8 cellular contexts compared by ENCODE assay signal in the genomic region with DNA sequence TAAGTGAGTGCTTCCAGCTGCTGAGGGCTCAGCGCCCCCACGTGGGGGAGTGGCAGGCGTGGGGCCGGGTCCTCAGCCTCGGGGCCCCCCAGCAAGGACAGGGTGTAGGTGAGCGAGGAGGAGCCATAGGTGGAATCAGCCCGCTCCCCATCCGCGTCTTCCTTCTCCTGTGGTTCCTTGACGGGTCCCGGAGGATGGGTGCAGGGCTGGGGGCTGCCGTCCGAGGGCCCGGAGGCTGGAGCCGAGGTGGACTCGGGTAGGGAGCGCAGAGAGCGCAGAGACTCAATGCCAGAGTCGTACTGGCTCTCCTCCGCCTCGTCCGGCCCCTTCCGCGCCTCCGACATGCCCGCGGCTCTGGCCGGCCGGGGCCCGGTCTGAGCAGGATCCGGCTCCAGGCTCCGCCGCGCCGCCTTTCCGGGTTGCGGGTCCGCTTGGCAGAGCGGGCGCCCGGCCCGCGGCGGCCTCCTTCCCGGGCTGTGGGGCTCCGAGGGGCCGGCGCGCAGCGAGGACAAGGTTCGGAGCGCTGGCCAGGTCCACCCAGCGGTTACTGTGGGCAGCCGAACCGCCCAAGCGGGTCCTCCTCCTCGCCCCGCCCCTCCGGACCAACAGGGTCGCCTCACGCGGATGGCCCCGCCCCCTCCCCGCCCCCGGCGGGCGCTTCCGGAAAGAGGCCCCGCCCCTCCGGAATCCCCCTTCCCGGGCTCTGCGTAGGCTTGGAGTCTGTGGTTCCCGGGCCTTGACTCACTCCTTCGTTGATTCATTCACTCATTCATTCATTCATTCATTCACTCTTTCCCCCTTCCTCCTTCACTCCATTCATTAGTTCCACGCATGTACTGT. TPM values are rescaled to one million over a fixed set of nuclear protein-coding genes. Genes with fewer than 3 reads are reported as not detected.
DNase-seq lines count a peak whose midpoint lies in the region; ATAC-seq and TF ChIP-seq lines count a peak whose summit lies in the region.

A gene with protein sequence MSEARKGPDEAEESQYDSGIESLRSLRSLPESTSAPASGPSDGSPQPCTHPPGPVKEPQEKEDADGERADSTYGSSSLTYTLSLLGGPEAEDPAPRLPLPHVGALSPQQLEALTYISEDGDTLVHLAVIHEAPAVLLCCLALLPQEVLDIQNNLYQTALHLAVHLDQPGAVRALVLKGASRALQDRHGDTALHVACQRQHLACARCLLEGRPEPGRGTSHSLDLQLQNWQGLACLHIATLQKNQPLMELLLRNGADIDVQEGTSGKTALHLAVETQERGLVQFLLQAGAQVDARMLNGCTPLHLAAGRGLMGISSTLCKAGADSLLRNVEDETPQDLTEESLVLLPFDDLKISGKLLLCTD (minus strand): TSS at position 549 of the 840 bp plus-strand sequence. CDS start 205 bp downstream, at position 344.

- no peaks in the 10 kb centered on the region for H3F3A ChIP-seq in neural cell (ENCODE audit: insufficient read depth, low read length, poor library complexity, severe bottlenecking)

- peak within 1 kb of the TSS; percentile 48 for H2AFZ ChIP-seq in neural cell (ENCODE audit: low read depth, low read length)

- peak; percentile 70 for TF ChIP-seq RAD21 in neural cell (conservative IDR thresholded peaks at IDR 0.05)

- H3K9me3 ChIP-seq in neural cell (ENCODE audit: low read length): no peaks in the 10 kb centered on the region
- H3K9me3 ChIP-seq in stomach: no peaks in the 10 kb centered on the region

- peak within 1 kb of the TSS; percentile 95 for H3K4me2 ChIP-seq in neural cell (ENCODE audit: low read length)

- peak within 1 kb of the TSS; percentile 96 for H3K4me3 ChIP-seq in neural cell (ENCODE audit: low read length)
- peak within 1 kb of the TSS; percentile 63 to 87 (median 76) for H3K4me3 ChIP-seq in stomach

- peaks cover 36 to 45% (median 40%) of the 10 kb centered on the region in 4 donors for H3K4me1 ChIP-seq in stomach

- peak; percentile 47 for TF ChIP-seq EP300 in neural cell (conservative IDR thresholded peaks at IDR 0.05; ENCODE audit: poor library complexity, severe bottlenecking)
- TF ChIP-seq EP300 in stomach (IDR thresholded peaks at IDR 0.05): no peak

- TF ChIP-seq POLR2A in stomach (IDR thresholded peaks at IDR 0.05): no peak

- H3K27ac ChIP-seq in neural cell (ENCODE audit: low read length) (peak within 1 kb of the TSS; percentile 69), stomach (peak within 1 kb of the TSS; percentile 73 to 90 (median 87))

- H3K27me3 ChIP-seq in neural cell (ENCODE audit: insufficient read depth, low read depth, low read length): no peaks in the 10 kb centered on the region
- peaks cover 1 to 24% (median 17%) of the 10 kb centered on the region in 3 donors for H3K27me3 ChIP-seq in stomach

- peak; percentile 29 for ATAC-seq in GM21786 (IDR thresholded peaks at IDR 0.05; ENCODE audit: unreplicated experiment)

- TF ChIP-seq CTCF in neural cell (IDR thresholded peaks at IDR 0.05; ENCODE audit: poor library complexity, severe bottlenecking) (peak; percentile 79), stomach (IDR thresholded peaks at IDR 0.05) (peak in 1 of 7 experiments; percentile 19)

- intact Hi-C loops in stomach (cut with DNase I; ENCODE audit: low total_unique reads): no loop called here

- 0 to 2% (median 1%) methylated on average over 21 to 75 of the region's 75 CpGs for WGBS in stomach, 5 donors

- peaks cover 14% of the 10 kb centered on the region for H3K79me2 ChIP-seq in neural cell (replicated peaks; ENCODE audit: insufficient read depth, low read length)

- no peaks in the 10 kb centered on the region for H3K9me2 ChIP-seq in neural cell (ENCODE audit: insufficient read depth, low read length)

- H3K36me3 ChIP-seq in neural cell (ENCODE audit: insufficient read depth, low read length) (no peaks in the 10 kb centered on the region), stomach (peaks cover 2 to 19% (median 8%) of the 10 kb centered on the region in 4 donors)

- peak within 1 kb of the TSS; percentile 79 for H3K9ac ChIP-seq in neural cell (ENCODE audit: low read length)

- DNase-seq in DMS53 (lab: John Stamatoyannopoulos, UW): peak; percentile 95
- DNase-seq in LoVo (ENCODE audit: low spot score): peak; percentile 83
- DNase-seq in SHP77 (lab: John Stamatoyannopoulos, UW): peak; percentile 85 to 86
- DNase-seq in activated effector memory CD4-positive, alpha-beta T cell treated with anti-CD3 and anti-CD28 coated beads, Interleukin-2, amount 50 U/mL, for 16 hours: peak; percentile 99
- DNase-seq in fibroblast of the conjunctiva (ENCODE audit: low read depth): peak; percentile 84
- DNase-seq in stomach: peak; percentile 97

- H4K20me1 ChIP-seq in neural cell (ENCODE audit: insufficient read depth): peaks cover 4% of the 10 kb centered on the region

TF ChIP-seq in neural cell, 6 proteins besides CTCF, POLR2A, EP300 and RAD21:
- TF ChIP-seq SMC3 (conservative IDR thresholded peaks at IDR 0.05; ENCODE audit: poor library complexity) (peak; percentile 72), POLR2AphosphoS5 (IDR thresholded peaks at IDR 0.05) (peak; percentile 58), MXI1 (conservative IDR thresholded peaks at IDR 0.05; ENCODE audit: poor library complexity, severe bottlenecking) (peak; percentile 88), EZH2 (IDR thresholded peaks at IDR 0.05; ENCODE audit: borderline replicate concordance, insufficient read depth, low read length, poor library complexity, severe bottlenecking) (no peak), TAF1 (IDR thresholded peaks at IDR 0.05; ENCODE audit: low read depth) (no peak)
- TF ChIP-seq, protein P1, sequence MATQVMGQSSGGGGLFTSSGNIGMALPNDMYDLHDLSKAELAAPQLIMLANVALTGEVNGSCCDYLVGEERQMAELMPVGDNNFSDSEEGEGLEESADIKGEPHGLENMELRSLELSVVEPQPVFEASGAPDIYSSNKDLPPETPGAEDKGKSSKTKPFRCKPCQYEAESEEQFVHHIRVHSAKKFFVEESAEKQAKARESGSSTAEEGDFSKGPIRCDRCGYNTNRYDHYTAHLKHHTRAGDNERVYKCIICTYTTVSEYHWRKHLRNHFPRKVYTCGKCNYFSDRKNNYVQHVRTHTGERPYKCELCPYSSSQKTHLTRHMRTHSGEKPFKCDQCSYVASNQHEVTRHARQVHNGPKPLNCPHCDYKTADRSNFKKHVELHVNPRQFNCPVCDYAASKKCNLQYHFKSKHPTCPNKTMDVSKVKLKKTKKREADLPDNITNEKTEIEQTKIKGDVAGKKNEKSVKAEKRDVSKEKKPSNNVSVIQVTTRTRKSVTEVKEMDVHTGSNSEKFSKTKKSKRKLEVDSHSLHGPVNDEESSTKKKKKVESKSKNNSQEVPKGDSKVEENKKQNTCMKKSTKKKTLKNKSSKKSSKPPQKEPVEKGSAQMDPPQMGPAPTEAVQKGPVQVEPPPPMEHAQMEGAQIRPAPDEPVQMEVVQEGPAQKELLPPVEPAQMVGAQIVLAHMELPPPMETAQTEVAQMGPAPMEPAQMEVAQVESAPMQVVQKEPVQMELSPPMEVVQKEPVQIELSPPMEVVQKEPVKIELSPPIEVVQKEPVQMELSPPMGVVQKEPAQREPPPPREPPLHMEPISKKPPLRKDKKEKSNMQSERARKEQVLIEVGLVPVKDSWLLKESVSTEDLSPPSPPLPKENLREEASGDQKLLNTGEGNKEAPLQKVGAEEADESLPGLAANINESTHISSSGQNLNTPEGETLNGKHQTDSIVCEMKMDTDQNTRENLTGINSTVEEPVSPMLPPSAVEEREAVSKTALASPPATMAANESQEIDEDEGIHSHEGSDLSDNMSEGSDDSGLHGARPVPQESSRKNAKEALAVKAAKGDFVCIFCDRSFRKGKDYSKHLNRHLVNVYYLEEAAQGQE (IDR thresholded peaks at IDR 0.05; ENCODE audit: borderline replicate concordance): no peak

RNA-seq across cellular contexts. Expression of the gene that starts here (rescaled TPM):
- 15.1 and 16.8 TPM in 2 replicates for polyA plus RNA-seq in neural cell
- 12.7 and 13.7 TPM in 2 replicates for polyA minus RNA-seq in neural cell
- 10 to 100 TPM in 1 of 5 donors, 1 to 10 TPM in 1, under 1 TPM in 1, not detected in 2; 0.89 to 23.5 (median 3.5) TPM for total RNA-seq in stomach
- 10 to 100 TPM in 2 of 3 donors, 1 to 10 TPM in 1; 9.9 to 14.2 (median 10.6) TPM for polyA plus RNA-seq in stomach

Comparison
In these comparisons a context has a peak if more than half of its experiments do, and no peak if none do; other contexts are left out.
1. Peak in every context shown above with its lines: DNase-seq, ATAC-seq, H3K4me3 ChIP-seq and H3K27ac ChIP-seq.